ENCODE assay signal across 18 cellular contexts in the genomic region with DNA sequence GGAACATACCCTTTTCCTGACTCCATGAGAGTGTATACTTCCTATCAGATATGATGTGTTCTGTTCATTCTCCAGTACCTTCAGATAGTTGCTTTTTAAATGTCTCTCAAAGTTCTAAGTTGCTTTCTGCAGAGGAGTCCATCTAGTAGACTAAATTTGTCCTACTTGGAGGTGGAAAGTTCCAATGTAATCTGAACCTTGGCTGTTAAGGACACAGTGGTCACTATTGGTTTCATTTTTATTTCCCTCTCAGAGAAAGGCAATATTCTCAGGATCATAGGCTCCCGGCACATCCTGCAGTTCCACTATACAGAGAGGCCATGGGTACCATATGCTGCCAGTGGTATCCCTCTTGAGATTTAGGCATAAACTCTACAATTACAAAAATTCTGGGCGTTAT.
DNase-seq lines count a peak whose midpoint lies in the region; ATAC-seq and TF ChIP-seq lines count a peak whose summit lies in the region.
"Had no signal": no experiment of that assay in that cellular context is flagged by ENCODE, and none has a peak within 500 bp of the region (broad histone marks: within the 10 kb centered on the region; RNA-seq: fewer than 3 reads in every experiment).

No MANE protein-coding gene starts in this region.

- H3K9me3 Mint-ChIP-seq in GM23338 (no peaks in the 10 kb centered on the region; the same call in 2 of the 3 replicates), endodermal cell (no peaks in the 10 kb centered on the region)
- H3K9me3 Mint-ChIP-seq: CD4-positive, alpha-beta T cell had no signal

- H3K36me3 ChIP-seq in GM23338 (ENCODE audit: insufficient read depth) (no peaks in the 10 kb centered on the region), endodermal cell (ENCODE audit: control insufficient read depth, insufficient read depth, low read length) (no peaks in the 10 kb centered on the region), right lobe of liver (no peaks in the 10 kb centered on the region), osteoblast (ENCODE audit: insufficient read depth, low read length) (no peaks in the 10 kb centered on the region), BE2C (no peaks in the 10 kb centered on the region)
- H3K36me3 ChIP-seq: BLaER1 treated with 17β-estradiol and CSF1 and Interleukin-3, amounts not matched to agents 10 nM and 100 nM had no signal

- H3K36me3 Mint-ChIP-seq in GM23338 (ENCODE audit: low read depth) (no peaks in the 10 kb centered on the region), endodermal cell (ENCODE audit: low read depth) (no peaks in the 10 kb centered on the region)
- H3K36me3 Mint-ChIP-seq: CD8-positive, alpha-beta T cell had no signal

- 0 out of 2 replicates have a peak, but pooled peaks cover 6% of the 10 kb centered on the region for H3K4me1 ChIP-seq in GM23338 (ENCODE audit: insufficient read depth)
- H3K4me1 ChIP-seq in endodermal cell (ENCODE audit: control insufficient read depth, insufficient read depth, low read length): peaks cover 6% of the 10 kb centered on the region
- H3K4me1 ChIP-seq in right lobe of liver: peaks cover 0 to 39% (median 11%) of the 10 kb centered on the region in 4 donors
- H3K4me1 ChIP-seq in osteoblast (ENCODE audit: insufficient read depth, low read length): no peaks in the 10 kb centered on the region
- H3K4me1 ChIP-seq in BE2C: no peaks in the 10 kb centered on the region
- H3K4me1 ChIP-seq: BLaER1 treated with 17β-estradiol and CSF1 and Interleukin-3, amounts not matched to agents 10 nM and 100 nM; Caco-2 had no signal

- H4K20me1 ChIP-seq in GM23338 (replicated peaks; ENCODE audit: insufficient read depth): no peaks in the 10 kb centered on the region
- no peaks in the 10 kb centered on the region for H4K20me1 ChIP-seq in osteoblast (ENCODE audit: insufficient read depth, low read length)
- H4K20me1 ChIP-seq: BLaER1 treated with 17β-estradiol and CSF1 and Interleukin-3, amounts not matched to agents 10 nM and 100 nM had no signal

- H3K27ac ChIP-seq in GM23338 (ENCODE audit: low read depth) (no peak overlapping the region), endodermal cell (ENCODE audit: low read depth, low read length) (no peak overlapping the region), right lobe of liver (peak overlapping the region in 2 of 3 donors; percentile 13 to 88), osteoblast (ENCODE audit: low read depth, low read length) (no peak overlapping the region)
- H3K27ac ChIP-seq: BLaER1 treated with 17β-estradiol and CSF1 and Interleukin-3, amounts not matched to agents 10 nM and 100 nM; C4-2B had no signal

- H3K27ac Mint-ChIP-seq in GM23338 (no peak overlapping the region), endodermal cell (no peak overlapping the region)
- H3K27ac Mint-ChIP-seq: CD4-positive, alpha-beta T cell; CD8-positive, alpha-beta T cell had no signal

- ATAC-seq in GM23338 (no peak), right lobe of liver (peak; percentile 41 to 57 (median 45)), GM21423 (IDR thresholded peaks at IDR 0.05; ENCODE audit: unreplicated experiment) (no peak)
- ATAC-seq: CD8-positive, alpha-beta T cell; GM12878 had no signal

- H3K4me3 ChIP-seq in GM23338 (no peak overlapping the region), endodermal cell (ENCODE audit: low read length) (peak overlapping the region; percentile 21), right lobe of liver (no peak overlapping the region), osteoblast (ENCODE audit: insufficient read depth, low read length) (no peak overlapping the region), BE2C (ENCODE audit: low read depth, low read length) (no peak overlapping the region)
- H3K4me3 ChIP-seq: BLaER1 treated with 17β-estradiol and CSF1 and Interleukin-3, amounts not matched to agents 10 nM and 100 nM; GM12878 had no signal

- H3K4me2 ChIP-seq in GM23338: no peak overlapping the region
- no peak overlapping the region for H3K4me2 ChIP-seq in osteoblast (ENCODE audit: insufficient read depth, low read length)
- H3K4me2 ChIP-seq: BLaER1 treated with 17β-estradiol and CSF1 and Interleukin-3, amounts not matched to agents 10 nM and 100 nM had no signal

- H3K4me3 Mint-ChIP-seq in GM23338: no peak overlapping the region
- no peak overlapping the region for H3K4me3 Mint-ChIP-seq in endodermal cell
- H3K4me3 Mint-ChIP-seq: CD4-positive, alpha-beta T cell; CD8-positive, alpha-beta T cell had no signal

- no peak overlapping the region for H3K9ac ChIP-seq in endodermal cell (ENCODE audit: extremely low read depth, low read length, poor library complexity, severe bottlenecking)
- H3K9ac ChIP-seq: BLaER1 treated with 17β-estradiol and CSF1 and Interleukin-3, amounts not matched to agents 10 nM and 100 nM had no signal

- H2AFZ ChIP-seq in GM23338 (0 out of 2 replicates have a peak overlapping the region, but pooled peaks have one; percentile 8), osteoblast (ENCODE audit: low read length) (no peak overlapping the region)

- TF ChIP-seq CTCF in GM23338 (conservative IDR thresholded peaks at IDR 0.05; ENCODE audit: low read depth in 2 of 2): no peak
- TF ChIP-seq CTCF in endodermal cell (conservative IDR thresholded peaks at IDR 0.05): no peak
- no peak for TF ChIP-seq CTCF in right lobe of liver (IDR thresholded peaks at IDR 0.05)
- TF ChIP-seq CTCF in osteoblast (IDR thresholded peaks at IDR 0.05; ENCODE audit: extremely low read depth, low read depth, low read length): no peak
- TF ChIP-seq CTCF in BE2C (IDR thresholded peaks at IDR 0.05; ENCODE audit: low read depth, low read length): no peak

- no peak for TF ChIP-seq POLR2A in right lobe of liver (IDR thresholded peaks at IDR 0.05)

- DNase-seq in GM23338 (ENCODE audit: low spot score) (peak; percentile 11), endodermal cell (no peak), right lobe of liver (no peak), osteoblast (ENCODE audit: insufficient read length, low spot score, missing footprints) (peak; percentile 10), BE2C (no peak), GM03348 (ENCODE audit: low spot score) (no peak)
- DNase-seq: 8988T; ACHN; Caco-2; Calu3; CD4-positive, alpha-beta T cell; CD8-positive, alpha-beta T cell; DMS79 treated with DMSO at 0.1 percent for 48 hours; GF-D8 had no signal

- H3F3A ChIP-seq in GM23338 (replicated peaks; ENCODE audit: low read depth): no peaks in the 10 kb centered on the region

- no peaks in the 10 kb centered on the region for H3K9me3 ChIP-seq in endodermal cell (ENCODE audit: control insufficient read depth, low read length)
- no peaks in the 10 kb centered on the region for H3K9me3 ChIP-seq in right lobe of liver
- peaks cover 4% of the 10 kb centered on the region for H3K9me3 ChIP-seq in osteoblast (ENCODE audit: low read depth, low read length)
- no peaks in the 10 kb centered on the region for H3K9me3 ChIP-seq in BE2C
- H3K9me3 ChIP-seq: BLaER1 treated with 17β-estradiol and CSF1 and Interleukin-3, amounts not matched to agents 10 nM and 100 nM; Caco-2 had no signal

- H3K27me3 Mint-ChIP-seq in GM23338 (ENCODE audit: insufficient read depth, low read depth, poor library complexity) (peaks cover 1% of the 10 kb centered on the region), endodermal cell (ENCODE audit: insufficient read depth) (no peaks in the 10 kb centered on the region)
- H3K27me3 Mint-ChIP-seq: CD4-positive, alpha-beta T cell had no signal

- H3K27me3 ChIP-seq in GM23338 (ENCODE audit: insufficient read depth): no peaks in the 10 kb centered on the region
- H3K27me3 ChIP-seq in endodermal cell (ENCODE audit: control insufficient read depth, insufficient read depth, low read length, poor library complexity, severe bottlenecking): no peaks in the 10 kb centered on the region
- no peaks in the 10 kb centered on the region for H3K27me3 ChIP-seq in right lobe of liver
- no peaks in the 10 kb centered on the region for H3K27me3 ChIP-seq in osteoblast (ENCODE audit: insufficient read depth, low read length)
- no peaks in the 10 kb centered on the region for H3K27me3 ChIP-seq in BE2C
- H3K27me3 ChIP-seq: BLaER1 treated with 17β-estradiol and CSF1 and Interleukin-3, amounts not matched to agents 10 nM and 100 nM had no signal

- H3K79me2 ChIP-seq in GM23338 (replicated peaks; ENCODE audit: insufficient read depth): no peaks in the 10 kb centered on the region
- no peaks in the 10 kb centered on the region for H3K79me2 ChIP-seq in osteoblast (ENCODE audit: insufficient read depth, low read length)

- 97 to 100% methylated on average over 1 of the region's 2 CpGs for WGBS in endodermal cell (ENCODE audit: insufficient coverage in 1 of 2, insufficient read length in 1 of 2), 2 experiments
- 42% methylated on average over 2 of the region's 2 CpGs for WGBS in right lobe of liver (ENCODE audit: insufficient coverage, low coverage, low lambda C conversion rate, missing lambda C conversion rate)

- intact Hi-C loops in right lobe of liver (cut with DNase I): no loop called here

- H3K4me1 Mint-ChIP-seq in GM23338 (peaks cover 14% of the 10 kb centered on the region; the same call in 2 of the 3 replicates), endodermal cell (peaks cover 28% of the 10 kb centered on the region)

- peaks cover 2% of the 10 kb centered on the region; the same call in 1 of the 2 replicates for H3K9me2 ChIP-seq in GM23338 (ENCODE audit: insufficient read depth)

Comparison
In these comparisons a context has a peak if more than half of its experiments do, and no peak if none do; other contexts are left out.
1. ATAC-seq: peak in right lobe of liver (4 of 4); none in GM23338 (single experiment) and GM21423 (single experiment).
2. DNase-seq: peak in GM23338 (single experiment) and osteoblast (single experiment); none in endodermal cell (single experiment), right lobe of liver (0 of 3), BE2C (single experiment) and GM03348 (single experiment).
3. H3K27ac ChIP-seq: peak in right lobe of liver (2 of 3); none in GM23338 (single experiment), endodermal cell (single experiment) and osteoblast (single experiment).